13 cellular contexts compared by ENCODE assay signal in genomic region chr6:15551798-15552197, GRCh38.
DNase-seq lines count a peak whose midpoint lies in the region; ATAC-seq and TF ChIP-seq lines count a peak whose summit lies in the region.
"Had no signal": no experiment of that assay in that cellular context is flagged by ENCODE, and none has a peak within 500 bp of the region (broad histone marks: within the 10 kb centered on the region; RNA-seq: fewer than 3 reads in every experiment).

No MANE protein-coding gene starts in this region.

- H3K9ac ChIP-seq in BLaER1 = peak overlapping the region; percentile 76; the same call in 1 of the 2 replicates

- H3K4me1 Mint-ChIP-seq in chondrocyte (ENCODE audit: low read depth) = peaks cover 25% of the 10 kb centered on the region
- peaks cover 54 to 64% of the 10 kb centered on the region in 2 donors for H3K4me1 Mint-ChIP-seq in immature natural killer cell

- no peaks in the 10 kb centered on the region for H4K20me1 ChIP-seq in BLaER1

- peak overlapping the region; percentile 94 for H3K27ac ChIP-seq in BLaER1

- DNase-seq in KBM-7 = peak; percentile 77
- no peak for DNase-seq in chondrocyte (ENCODE audit: low spot score)
- DNase-seq in lung microvascular endothelial cell (ENCODE audit: low read depth in 2 of 2) = peak; percentile 94
- no peak for DNase-seq in NOMO-1 treated with DMSO at 0.1 percent for 48 hours (lab: John Stamatoyannopoulos, UW; ENCODE audit: unreplicated experiment)
- no peak for DNase-seq in immature natural killer cell
- no peak for DNase-seq in GM19238 (ENCODE audit: insufficient read length, low spot score)
- DNase-seq: CD4-positive, alpha-beta T cell; mammary epithelial cell; MM.1S had no signal

- ATAC-seq in HG02884 (IDR thresholded peaks at IDR 0.05; ENCODE audit: unreplicated experiment) = no peak
- ATAC-seq: activated T-helper 17 cell treated with anti-CD3 and anti-CD28 coated beads, Interleukin-2, amount 50 U/mL, for 72 hours had no signal

- H3K27me3 Mint-ChIP-seq in chondrocyte (ENCODE audit: low read depth) = no peaks in the 10 kb centered on the region
- H3K27me3 Mint-ChIP-seq in immature natural killer cell (ENCODE audit: low read depth in 3 of 3) = no peaks in the 10 kb centered on the region
- H3K27me3 Mint-ChIP-seq: activated T-helper 17 cell treated with anti-CD3 and anti-CD28 coated beads, Interleukin-2, amount 50 U/mL, for 72 hours; CD4-positive, alpha-beta T cell had no signal

- H3K27ac Mint-ChIP-seq in chondrocyte (ENCODE audit: unreplicated experiment) (peak overlapping the region; percentile 6), immature natural killer cell (peak overlapping the region in 3 of 6 donors; percentile 51 to 74 (median 58))
- H3K27ac Mint-ChIP-seq: activated T-helper 17 cell treated with anti-CD3 and anti-CD28 coated beads, Interleukin-2, amount 50 U/mL, for 72 hours; CD4-positive, alpha-beta T cell; T-helper 1 cell treated with Interleukin-12 subunit alpha and Interleukin-12 subunit beta and Interleukin-4 antibody, amounts not matched to agents 30 μg/mL and 1 μg/mL, for 36 hours had no signal

- H3K9me3 Mint-ChIP-seq in chondrocyte (ENCODE audit: low read depth) (no peaks in the 10 kb centered on the region), immature natural killer cell (no peaks in the 10 kb centered on the region)
- H3K9me3 Mint-ChIP-seq: activated T-helper 17 cell treated with anti-CD3 and anti-CD28 coated beads, Interleukin-2, amount 50 U/mL, for 72 hours; CD4-positive, alpha-beta T cell; T-helper 1 cell treated with Interleukin-12 subunit alpha and Interleukin-12 subunit beta and Interleukin-4 antibody, amounts not matched to agents 30 μg/mL and 1 μg/mL, for 36 hours had no signal

- no peak for TF ChIP-seq CTCF in chondrocyte (IDR thresholded peaks at IDR 0.05)

- no peak overlapping the region for H3K4me3 Mint-ChIP-seq in chondrocyte (ENCODE audit: unreplicated experiment)
- H3K4me3 Mint-ChIP-seq in immature natural killer cell = no peak overlapping the region
- H3K4me3 Mint-ChIP-seq: activated T-helper 17 cell treated with anti-CD3 and anti-CD28 coated beads, Interleukin-2, amount 50 U/mL, for 72 hours; CD4-positive, alpha-beta T cell; T-helper 1 cell treated with Interleukin-12 subunit alpha and Interleukin-12 subunit beta and Interleukin-4 antibody, amounts not matched to agents 30 μg/mL and 1 μg/mL, for 36 hours had no signal

- H3K4me2 ChIP-seq in BLaER1 = peak overlapping the region; percentile 93

- peaks cover 8% of the 10 kb centered on the region; the same call in 1 of the 2 replicates for H3K36me3 ChIP-seq in BLaER1

- no peaks in the 10 kb centered on the region for H3K9me3 ChIP-seq in BLaER1

- in situ Hi-C loops in KBM-7 (cut with MboI; ENCODE audit: low pct_unique_long_range_greater_than_20kb, low sequenced_read_pairs) = no loop called here

- H3K27me3 ChIP-seq in BLaER1 = no peaks in the 10 kb centered on the region

- H3K4me3 ChIP-seq in BLaER1 = peak overlapping the region; percentile 48

- H3K36me3 Mint-ChIP-seq in chondrocyte (ENCODE audit: low read depth) (no peaks in the 10 kb centered on the region), immature natural killer cell (peaks cover 0 to 3% (median 0%) of the 10 kb centered on the region in 3 donors)

- peaks cover 79% of the 10 kb centered on the region for H3K4me1 ChIP-seq in BLaER1

Comparison
In these comparisons a context has a peak if more than half of its experiments do, and no peak if none do; other contexts are left out.
1. DNase-seq: peak in KBM-7 (single experiment) and lung microvascular endothelial cell (2 of 2); none in chondrocyte (single experiment), NOMO-1 treated with DMSO at 0.1 percent for 48 hours (single experiment), immature natural killer cell (0 of 3) and GM19238 (single experiment).